1 cellular context compared by ENCODE assay signal in the genomic region with DNA sequence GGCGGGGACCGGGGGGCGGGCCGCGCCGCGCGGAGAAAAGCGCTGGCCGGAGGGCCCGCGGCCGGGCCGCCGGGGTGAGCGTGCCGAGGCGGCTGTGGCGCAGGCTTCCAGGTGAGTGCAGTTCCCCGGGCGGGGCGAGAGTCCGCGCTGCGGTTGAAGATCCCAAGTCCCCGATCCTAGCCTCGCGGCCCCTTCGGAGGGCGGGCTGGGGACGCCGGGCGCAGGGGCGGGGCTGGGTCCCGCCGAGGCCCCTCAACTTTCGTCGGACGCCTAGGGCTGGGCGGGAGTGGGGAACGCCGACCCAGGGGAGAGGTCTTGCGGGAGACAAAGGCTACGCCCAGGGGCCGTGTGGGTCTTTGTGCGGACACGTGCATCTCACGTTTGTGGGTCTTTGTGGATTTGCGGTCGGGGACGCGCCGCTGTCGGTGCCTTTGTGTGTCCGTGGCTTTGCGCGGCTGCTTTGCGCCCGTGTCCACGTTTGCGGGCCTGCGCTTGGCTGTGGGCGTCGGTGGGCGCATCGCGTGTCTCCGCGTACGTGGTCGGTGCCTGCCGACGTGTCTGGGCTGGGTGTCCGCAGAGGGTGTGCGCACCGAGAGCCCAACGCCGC.
TF ChIP-seq lines count a peak whose summit lies in the region.

A gene with protein sequence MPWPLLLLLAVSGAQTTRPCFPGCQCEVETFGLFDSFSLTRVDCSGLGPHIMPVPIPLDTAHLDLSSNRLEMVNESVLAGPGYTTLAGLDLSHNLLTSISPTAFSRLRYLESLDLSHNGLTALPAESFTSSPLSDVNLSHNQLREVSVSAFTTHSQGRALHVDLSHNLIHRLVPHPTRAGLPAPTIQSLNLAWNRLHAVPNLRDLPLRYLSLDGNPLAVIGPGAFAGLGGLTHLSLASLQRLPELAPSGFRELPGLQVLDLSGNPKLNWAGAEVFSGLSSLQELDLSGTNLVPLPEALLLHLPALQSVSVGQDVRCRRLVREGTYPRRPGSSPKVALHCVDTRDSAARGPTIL (plus strand): TSS at position 63 of the 607 bp plus-strand sequence. CDS start 12,261 bp downstream, outside the sequence.

TF ChIP-seq in HepG2, 621 proteins besides CTCF, POLR2A, EP300 and RAD21 (continued from another document):
- TF ChIP-seq MIER3 (CRISPR knock-in tag; IDR thresholded peaks at IDR 0.05; ENCODE audit: borderline replicate concordance) (no peak), ZNF674 (CRISPR knock-in tag; IDR thresholded peaks at IDR 0.05; ENCODE audit: low read depth) (no peak), ZNF839 (CRISPR knock-in tag; IDR thresholded peaks at IDR 0.05; ENCODE audit: borderline replicate concordance) (no peak), DMAP1 (CRISPR knock-in tag; IDR thresholded peaks at IDR 0.05) (no peak; the same call in 1 of the 2 replicates), ZNF235 (CRISPR knock-in tag; IDR thresholded peaks at IDR 0.05; ENCODE audit: borderline replicate concordance) (no peak; the same call in 1 of the 2 replicates), ZNF124 (CRISPR knock-in tag; IDR thresholded peaks at IDR 0.05) (no peak), ZNF430 (CRISPR knock-in tag; IDR thresholded peaks at IDR 0.05) (no peak; the same call in 1 of the 2 replicates), NAIF1 (CRISPR knock-in tag; IDR thresholded peaks at IDR 0.05; ENCODE audit: borderline replicate concordance) (peak; percentile 49; the same call in 1 of the 2 replicates), ZNF30 (CRISPR knock-in tag; IDR thresholded peaks at IDR 0.05) (peak; percentile 77; the same call in 1 of the 2 replicates), RXRB (CRISPR knock-in tag; IDR thresholded peaks at IDR 0.05; ENCODE audit: borderline replicate concordance) (no peak), CBX5 (CRISPR knock-in tag; IDR thresholded peaks at IDR 0.05; ENCODE audit: borderline replicate concordance) (no peak), ZKSCAN8 (CRISPR knock-in tag; IDR thresholded peaks at IDR 0.05; ENCODE audit: borderline replicate concordance) (no peak), SRF (IDR thresholded peaks at IDR 0.05; ENCODE audit: low read depth, low read length) (no peak), ZNF264 (CRISPR knock-in tag; IDR thresholded peaks at IDR 0.05) (peak; percentile 18; the same call in 1 of the 2 replicates), ZNF383 (CRISPR knock-in tag; IDR thresholded peaks at IDR 0.05; ENCODE audit: borderline replicate concordance) (no peak), SNAI1 (CRISPR knock-in tag; IDR thresholded peaks at IDR 0.05; ENCODE audit: borderline replicate concordance) (no peak; the same call in 1 of the 2 replicates)
- TF ChIP-seq, protein P1, sequence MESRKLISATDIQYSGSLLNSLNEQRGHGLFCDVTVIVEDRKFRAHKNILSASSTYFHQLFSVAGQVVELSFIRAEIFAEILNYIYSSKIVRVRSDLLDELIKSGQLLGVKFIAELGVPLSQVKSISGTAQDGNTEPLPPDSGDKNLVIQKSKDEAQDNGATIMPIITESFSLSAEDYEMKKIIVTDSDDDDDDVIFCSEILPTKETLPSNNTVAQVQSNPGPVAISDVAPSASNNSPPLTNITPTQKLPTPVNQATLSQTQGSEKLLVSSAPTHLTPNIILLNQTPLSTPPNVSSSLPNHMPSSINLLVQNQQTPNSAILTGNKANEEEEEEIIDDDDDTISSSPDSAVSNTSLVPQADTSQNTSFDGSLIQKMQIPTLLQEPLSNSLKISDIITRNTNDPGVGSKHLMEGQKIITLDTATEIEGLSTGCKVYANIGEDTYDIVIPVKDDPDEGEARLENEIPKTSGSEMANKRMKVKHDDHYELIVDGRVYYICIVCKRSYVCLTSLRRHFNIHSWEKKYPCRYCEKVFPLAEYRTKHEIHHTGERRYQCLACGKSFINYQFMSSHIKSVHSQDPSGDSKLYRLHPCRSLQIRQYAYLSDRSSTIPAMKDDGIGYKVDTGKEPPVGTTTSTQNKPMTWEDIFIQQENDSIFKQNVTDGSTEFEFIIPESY (CRISPR knock-in tag; IDR thresholded peaks at IDR 0.05): no peak
- TF ChIP-seq, protein P2, sequence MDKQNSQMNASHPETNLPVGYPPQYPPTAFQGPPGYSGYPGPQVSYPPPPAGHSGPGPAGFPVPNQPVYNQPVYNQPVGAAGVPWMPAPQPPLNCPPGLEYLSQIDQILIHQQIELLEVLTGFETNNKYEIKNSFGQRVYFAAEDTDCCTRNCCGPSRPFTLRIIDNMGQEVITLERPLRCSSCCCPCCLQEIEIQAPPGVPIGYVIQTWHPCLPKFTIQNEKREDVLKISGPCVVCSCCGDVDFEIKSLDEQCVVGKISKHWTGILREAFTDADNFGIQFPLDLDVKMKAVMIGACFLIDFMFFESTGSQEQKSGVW (CRISPR knock-in tag; IDR thresholded peaks at IDR 0.05; ENCODE audit: borderline replicate concordance): no peak
- TF ChIP-seq, protein P3, sequence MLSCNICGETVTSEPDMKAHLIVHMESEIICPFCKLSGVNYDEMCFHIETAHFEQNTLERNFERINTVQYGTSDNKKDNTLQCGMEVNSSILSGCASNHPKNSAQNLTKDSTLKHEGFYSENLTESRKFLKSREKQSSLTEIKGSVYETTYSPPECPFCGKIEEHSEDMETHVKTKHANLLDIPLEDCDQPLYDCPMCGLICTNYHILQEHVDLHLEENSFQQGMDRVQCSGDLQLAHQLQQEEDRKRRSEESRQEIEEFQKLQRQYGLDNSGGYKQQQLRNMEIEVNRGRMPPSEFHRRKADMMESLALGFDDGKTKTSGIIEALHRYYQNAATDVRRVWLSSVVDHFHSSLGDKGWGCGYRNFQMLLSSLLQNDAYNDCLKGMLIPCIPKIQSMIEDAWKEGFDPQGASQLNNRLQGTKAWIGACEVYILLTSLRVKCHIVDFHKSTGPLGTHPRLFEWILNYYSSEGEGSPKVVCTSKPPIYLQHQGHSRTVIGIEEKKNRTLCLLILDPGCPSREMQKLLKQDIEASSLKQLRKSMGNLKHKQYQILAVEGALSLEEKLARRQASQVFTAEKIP (CRISPR knock-in tag; IDR thresholded peaks at IDR 0.05; ENCODE audit: borderline replicate concordance): no peak
- TF ChIP-seq, protein P4, sequence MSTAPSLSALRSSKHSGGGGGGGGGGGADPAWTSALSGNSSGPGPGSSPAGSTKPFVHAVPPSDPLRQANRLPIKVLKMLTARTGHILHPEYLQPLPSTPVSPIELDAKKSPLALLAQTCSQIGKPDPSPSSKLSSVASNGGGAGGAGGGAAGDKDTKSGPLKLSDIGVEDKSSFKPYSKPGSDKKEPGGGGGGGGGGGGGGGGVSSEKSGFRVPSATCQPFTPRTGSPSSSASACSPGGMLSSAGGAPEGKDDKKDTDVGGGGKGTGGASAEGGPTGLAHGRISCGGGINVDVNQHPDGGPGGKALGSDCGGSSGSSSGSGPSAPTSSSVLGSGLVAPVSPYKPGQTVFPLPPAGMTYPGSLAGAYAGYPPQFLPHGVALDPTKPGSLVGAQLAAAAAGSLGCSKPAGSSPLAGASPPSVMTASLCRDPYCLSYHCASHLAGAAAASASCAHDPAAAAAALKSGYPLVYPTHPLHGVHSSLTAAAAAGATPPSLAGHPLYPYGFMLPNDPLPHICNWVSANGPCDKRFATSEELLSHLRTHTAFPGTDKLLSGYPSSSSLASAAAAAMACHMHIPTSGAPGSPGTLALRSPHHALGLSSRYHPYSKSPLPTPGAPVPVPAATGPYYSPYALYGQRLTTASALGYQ (CRISPR knock-in tag; IDR thresholded peaks at IDR 0.05): no peak
- TF ChIP-seq, protein P5, sequence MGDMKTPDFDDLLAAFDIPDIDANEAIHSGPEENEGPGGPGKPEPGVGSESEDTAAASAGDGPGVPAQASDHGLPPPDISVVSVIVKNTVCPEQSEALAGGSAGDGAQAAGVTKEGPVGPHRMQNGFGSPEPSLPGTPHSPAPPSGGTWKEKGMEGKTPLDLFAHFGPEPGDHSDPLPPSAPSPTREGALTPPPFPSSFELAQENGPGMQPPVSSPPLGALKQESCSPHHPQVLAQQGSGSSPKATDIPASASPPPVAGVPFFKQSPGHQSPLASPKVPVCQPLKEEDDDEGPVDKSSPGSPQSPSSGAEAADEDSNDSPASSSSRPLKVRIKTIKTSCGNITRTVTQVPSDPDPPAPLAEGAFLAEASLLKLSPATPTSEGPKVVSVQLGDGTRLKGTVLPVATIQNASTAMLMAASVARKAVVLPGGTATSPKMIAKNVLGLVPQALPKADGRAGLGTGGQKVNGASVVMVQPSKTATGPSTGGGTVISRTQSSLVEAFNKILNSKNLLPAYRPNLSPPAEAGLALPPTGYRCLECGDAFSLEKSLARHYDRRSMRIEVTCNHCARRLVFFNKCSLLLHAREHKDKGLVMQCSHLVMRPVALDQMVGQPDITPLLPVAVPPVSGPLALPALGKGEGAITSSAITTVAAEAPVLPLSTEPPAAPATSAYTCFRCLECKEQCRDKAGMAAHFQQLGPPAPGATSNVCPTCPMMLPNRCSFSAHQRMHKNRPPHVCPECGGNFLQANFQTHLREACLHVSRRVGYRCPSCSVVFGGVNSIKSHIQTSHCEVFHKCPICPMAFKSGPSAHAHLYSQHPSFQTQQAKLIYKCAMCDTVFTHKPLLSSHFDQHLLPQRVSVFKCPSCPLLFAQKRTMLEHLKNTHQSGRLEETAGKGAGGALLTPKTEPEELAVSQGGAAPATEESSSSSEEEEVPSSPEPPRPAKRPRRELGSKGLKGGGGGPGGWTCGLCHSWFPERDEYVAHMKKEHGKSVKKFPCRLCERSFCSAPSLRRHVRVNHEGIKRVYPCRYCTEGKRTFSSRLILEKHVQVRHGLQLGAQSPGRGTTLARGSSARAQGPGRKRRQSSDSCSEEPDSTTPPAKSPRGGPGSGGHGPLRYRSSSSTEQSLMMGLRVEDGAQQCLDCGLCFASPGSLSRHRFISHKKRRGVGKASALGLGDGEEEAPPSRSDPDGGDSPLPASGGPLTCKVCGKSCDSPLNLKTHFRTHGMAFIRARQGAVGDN (CRISPR knock-in tag; IDR thresholded peaks at IDR 0.05): peak; percentile 78
- TF ChIP-seq, protein P6, sequence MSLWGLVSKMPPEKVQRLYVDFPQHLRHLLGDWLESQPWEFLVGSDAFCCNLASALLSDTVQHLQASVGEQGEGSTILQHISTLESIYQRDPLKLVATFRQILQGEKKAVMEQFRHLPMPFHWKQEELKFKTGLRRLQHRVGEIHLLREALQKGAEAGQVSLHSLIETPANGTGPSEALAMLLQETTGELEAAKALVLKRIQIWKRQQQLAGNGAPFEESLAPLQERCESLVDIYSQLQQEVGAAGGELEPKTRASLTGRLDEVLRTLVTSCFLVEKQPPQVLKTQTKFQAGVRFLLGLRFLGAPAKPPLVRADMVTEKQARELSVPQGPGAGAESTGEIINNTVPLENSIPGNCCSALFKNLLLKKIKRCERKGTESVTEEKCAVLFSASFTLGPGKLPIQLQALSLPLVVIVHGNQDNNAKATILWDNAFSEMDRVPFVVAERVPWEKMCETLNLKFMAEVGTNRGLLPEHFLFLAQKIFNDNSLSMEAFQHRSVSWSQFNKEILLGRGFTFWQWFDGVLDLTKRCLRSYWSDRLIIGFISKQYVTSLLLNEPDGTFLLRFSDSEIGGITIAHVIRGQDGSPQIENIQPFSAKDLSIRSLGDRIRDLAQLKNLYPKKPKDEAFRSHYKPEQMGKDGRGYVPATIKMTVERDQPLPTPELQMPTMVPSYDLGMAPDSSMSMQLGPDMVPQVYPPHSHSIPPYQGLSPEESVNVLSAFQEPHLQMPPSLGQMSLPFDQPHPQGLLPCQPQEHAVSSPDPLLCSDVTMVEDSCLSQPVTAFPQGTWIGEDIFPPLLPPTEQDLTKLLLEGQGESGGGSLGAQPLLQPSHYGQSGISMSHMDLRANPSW (CRISPR knock-in tag; IDR thresholded peaks at IDR 0.05; ENCODE audit: borderline replicate concordance): no peak
- TF ChIP-seq, protein P7, sequence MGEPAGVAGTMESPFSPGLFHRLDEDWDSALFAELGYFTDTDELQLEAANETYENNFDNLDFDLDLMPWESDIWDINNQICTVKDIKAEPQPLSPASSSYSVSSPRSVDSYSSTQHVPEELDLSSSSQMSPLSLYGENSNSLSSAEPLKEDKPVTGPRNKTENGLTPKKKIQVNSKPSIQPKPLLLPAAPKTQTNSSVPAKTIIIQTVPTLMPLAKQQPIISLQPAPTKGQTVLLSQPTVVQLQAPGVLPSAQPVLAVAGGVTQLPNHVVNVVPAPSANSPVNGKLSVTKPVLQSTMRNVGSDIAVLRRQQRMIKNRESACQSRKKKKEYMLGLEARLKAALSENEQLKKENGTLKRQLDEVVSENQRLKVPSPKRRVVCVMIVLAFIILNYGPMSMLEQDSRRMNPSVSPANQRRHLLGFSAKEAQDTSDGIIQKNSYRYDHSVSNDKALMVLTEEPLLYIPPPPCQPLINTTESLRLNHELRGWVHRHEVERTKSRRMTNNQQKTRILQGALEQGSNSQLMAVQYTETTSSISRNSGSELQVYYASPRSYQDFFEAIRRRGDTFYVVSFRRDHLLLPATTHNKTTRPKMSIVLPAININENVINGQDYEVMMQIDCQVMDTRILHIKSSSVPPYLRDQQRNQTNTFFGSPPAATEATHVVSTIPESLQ (CRISPR knock-in tag; conservative IDR thresholded peaks at IDR 0.05): no peak
